1 cellular context compared by ENCODE assay signal in genomic region chr3:141487419-141488345, GRCh38.
TF ChIP-seq lines count a peak whose summit lies in the region.

No MANE protein-coding gene starts in this region.

TF ChIP-seq in K562, 482 proteins besides CTCF, POLR2A, EP300 and RAD21 (continued from another document and continues in another):
- TF ChIP-seq CUX1 (CRISPR knock-in tag; IDR thresholded peaks at IDR 0.05) (no peak), TAL1 (IDR thresholded peaks at IDR 0.05) (no peak; the same call in 1 of the 2 replicates), ZNF449 (CRISPR knock-in tag; IDR thresholded peaks at IDR 0.05) (no peak), ZNF121 (CRISPR knock-in tag; conservative IDR thresholded peaks at IDR 0.05) (no peak), SMARCB1 (IDR thresholded peaks at IDR 0.05; ENCODE audit: insufficient read length, low read depth) (no peak), GABPA (tag; conservative IDR thresholded peaks at IDR 0.05; ENCODE audit: low read depth) (peak; percentile 72), TARDBP (IDR thresholded peaks at IDR 0.05) (no peak; the same call in 1 of the 2 replicates), LEF1 (IDR thresholded peaks at IDR 0.05) (no peak), RFX1 (IDR thresholded peaks at IDR 0.05) (no peak), CHCHD3 (CRISPR knock-in tag; IDR thresholded peaks at IDR 0.05) (no peak), STAT5B (CRISPR knock-in tag; IDR thresholded peaks at IDR 0.05) (no peak), ZBTB43 (CRISPR knock-in tag; IDR thresholded peaks at IDR 0.05) (no peak), POLR3G (IDR thresholded peaks at IDR 0.05; ENCODE audit: extremely low read depth, insufficient read length, insufficient replicate concordance) (no peak), SPI1 (IDR thresholded peaks at IDR 0.05; ENCODE audit: borderline replicate concordance, low read depth, low read length) (no peak), STAT6 (CRISPR knock-in tag; IDR thresholded peaks at IDR 0.05) (no peak), FOXP4 (CRISPR knock-in tag; IDR thresholded peaks at IDR 0.05; ENCODE audit: borderline replicate concordance) (peak; percentile 68; the same call in 1 of the 2 replicates), ILF3 (IDR thresholded peaks at IDR 0.05; ENCODE audit: borderline replicate concordance) (no peak), MEIS2 (IDR thresholded peaks at IDR 0.05; ENCODE audit: partially characterized antibody) (no peak), SAP30 (IDR thresholded peaks at IDR 0.05; ENCODE audit: borderline replicate concordance, insufficient read depth, low read depth, low read length, poor library complexity, severe bottlenecking) (peak; percentile 15), RHOXF2B (CRISPR knock-in tag; conservative IDR thresholded peaks at IDR 0.05) (no peak), TCF3 (CRISPR knock-in tag; IDR thresholded peaks at IDR 0.05) (no peak), CBFB (CRISPR knock-in tag; IDR thresholded peaks at IDR 0.05) (no peak), ZNF398 (CRISPR knock-in tag; IDR thresholded peaks at IDR 0.05) (no peak), NFIC (IDR thresholded peaks at IDR 0.05) (0 out of 2 replicates have a peak, but pooled peaks have one; percentile 15), CC2D1A (IDR thresholded peaks at IDR 0.05) (no peak), ZNF644 (tag; IDR thresholded peaks at IDR 0.05; ENCODE audit: low read depth) (no peak), MTF1 (CRISPR knock-in tag; IDR thresholded peaks at IDR 0.05; ENCODE audit: borderline replicate concordance) (no peak), SREBF1 (IDR thresholded peaks at IDR 0.05; ENCODE audit: borderline replicate concordance, low read depth, low read length) (no peak), HMGXB4 (CRISPR knock-in tag; IDR thresholded peaks at IDR 0.05) (no peak)
- TF ChIP-seq, protein P1, sequence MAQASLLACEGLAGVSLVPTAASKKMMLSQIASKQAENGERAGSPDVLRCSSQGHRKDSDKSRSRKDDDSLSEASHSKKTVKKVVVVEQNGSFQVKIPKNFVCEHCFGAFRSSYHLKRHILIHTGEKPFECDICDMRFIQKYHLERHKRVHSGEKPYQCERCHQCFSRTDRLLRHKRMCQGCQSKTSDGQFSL (CRISPR knock-in tag; IDR thresholded peaks at IDR 0.05): no peak
- TF ChIP-seq, protein P1 (tag; IDR thresholded peaks at IDR 0.05): no peak
